21 cellular contexts compared by ENCODE assay signal in the genomic region with DNA sequence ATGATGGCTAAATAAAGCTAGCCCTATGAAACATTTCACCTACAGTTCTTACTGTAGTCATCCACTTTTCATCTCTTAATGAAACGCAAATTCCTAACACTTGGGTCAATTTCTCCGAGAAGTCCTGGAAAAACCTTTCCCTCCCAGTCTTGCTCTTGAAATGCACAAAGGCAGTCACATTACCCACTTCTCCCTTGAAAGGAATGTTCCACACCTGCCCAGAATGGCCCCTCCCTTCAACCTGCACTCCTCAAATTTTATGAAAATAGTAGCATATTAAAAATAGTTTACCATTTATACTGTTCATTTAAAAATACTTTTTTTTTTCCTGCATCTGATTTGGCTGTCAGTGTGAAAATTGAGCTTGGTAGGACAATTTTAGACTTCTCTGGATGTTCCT.
"Had no signal": no experiment of that assay in that cellular context is flagged by ENCODE, and none has a peak within 500 bp of the region (broad histone marks: within the 10 kb centered on the region; RNA-seq: fewer than 3 reads in every experiment).

No MANE protein-coding gene starts in this region.

- H3K27me3 ChIP-seq: SJCRH30 had no signal

- H3K27ac ChIP-seq: RWPE1, SJCRH30, SK-N-MC had no signal

- DNase-seq: KBM-7, MV-4-11, NCI-H1048, NCI-H1105, NCI-H1417, NCI-H1436 treated with DMSO at 0.1 percent for 48 hours, NCI-H1694, NCI-H187 treated with DMSO at 0.1 percent for 48 hours, NCI-H2029 treated with DMSO at 0.1 percent for 48 hours, NCI-H2171 treated with DMSO at 0.1 percent for 48 hours, NCI-H345, NCI-H524 treated with DMSO at 0.1 percent for 48 hours, NCI-H69, NCI-H774, PC-3, SHP77 treated with DMSO at 0.1 percent for 48 hours, SJCRH30 had no signal

- H3K36me3 ChIP-seq: SJCRH30 had no signal

- H3K4me1 ChIP-seq: SJCRH30 had no signal

- ATAC-seq: Panc1, PC-3, Right ventricle myocardium inferior had no signal

- H3K9me3 ChIP-seq: SJCRH30 had no signal

- H3K4me3 ChIP-seq: SJCRH30, SK-N-MC had no signal
